In the genomic region with DNA sequence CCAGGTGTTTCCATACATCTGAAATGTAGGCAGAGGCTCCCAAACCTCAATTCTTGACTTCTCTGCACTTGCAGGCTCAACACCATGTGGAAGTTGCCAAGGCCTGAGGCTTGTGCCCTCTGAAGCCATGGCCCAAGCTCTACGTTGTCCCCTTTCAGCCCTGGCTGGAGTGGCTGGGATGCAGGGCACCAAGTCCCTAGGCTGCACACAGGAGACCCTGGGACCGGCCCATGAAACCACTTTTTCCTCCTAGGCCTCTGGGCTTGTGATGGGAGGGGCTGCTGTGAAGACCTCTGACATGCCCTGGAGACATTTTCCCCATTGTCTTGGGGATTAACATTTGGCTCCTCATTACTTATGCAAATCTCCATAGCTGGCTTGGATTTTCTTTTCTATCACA, we compare ENCODE assay signal across 3 cellular contexts. TPM values are rescaled to one million over a fixed set of nuclear protein-coding genes. Genes with fewer than 3 reads are reported as not detected.
"Had no signal": no experiment of that assay in that cellular context is flagged by ENCODE, and none has a peak within 500 bp of the region (broad histone marks: within the 10 kb centered on the region; RNA-seq: fewer than 3 reads in every experiment).

No MANE protein-coding gene starts in this region.

RNA-seq across cellular contexts. Expression of a gene that starts 6.5 kb away (rescaled TPM):
- total RNA-seq: activated naive CD4-positive, alpha-beta T cell treated with anti-CD3 and anti-CD28 coated beads for 36 hours; activated T-helper 1 cell treated with anti-CD3 and anti-CD28 coated beads, Interleukin-12 subunit alpha, Interleukin-12 subunit beta, Interleukin-2, Interleukin-4 antibody, amounts not matched to agents 30 ng/mL and 10 ng/mL and 1 ng/mL, durations not matched to agents 14 hours and 24 hours and 36 hours; ascending aorta had no signal
